Comparison of ENCODE assay signal across 20 cellular contexts in genomic region chr2:156565066-156565710, GRCh38.
DNase-seq lines count a peak whose midpoint lies in the region; ATAC-seq and TF ChIP-seq lines count a peak whose summit lies in the region.
"Had no signal": no experiment of that assay in that cellular context is flagged by ENCODE, and none has a peak within 500 bp of the region (broad histone marks: within the 10 kb centered on the region; RNA-seq: fewer than 3 reads in every experiment).

No MANE protein-coding gene starts in this region.

- no peaks in the 10 kb centered on the region for H3K36me3 ChIP-seq in SJCRH30
- H3K36me3 ChIP-seq: BE2C had no signal

- no peak overlapping the region for H3K4me3 ChIP-seq in SJCRH30
- H3K4me3 ChIP-seq in fibroblast of villous mesenchyme (ENCODE audit: low read depth, low read length): no peak overlapping the region
- H3K4me3 ChIP-seq: K562, transverse colon had no signal

- H3K27me3 ChIP-seq in SJCRH30: no peaks in the 10 kb centered on the region
- H3K27me3 ChIP-seq: BE2C, transverse colon had no signal

- no peak for TF ChIP-seq CTCF in fibroblast of villous mesenchyme (IDR thresholded peaks at IDR 0.05; ENCODE audit: insufficient read depth, low read depth, low read length)

- H3K9me3 Mint-ChIP-seq in stimulated activated naive CD8-positive, alpha-beta T cell treated with anti-CD3 and anti-CD28 coated beads, Interleukin-15, Interleukin-2, amounts not matched to agents 100 ng/mL and 50 ng/mL, for 24 hours: no peaks in the 10 kb centered on the region
- H3K9me3 Mint-ChIP-seq in activated T-helper 1 cell treated with anti-CD3 and anti-CD28 coated beads, Interleukin-12 subunit alpha, Interleukin-12 subunit beta, Interleukin-2, Interleukin-4 antibody, amounts not matched to agents 30 ng/mL and 10 ng/mL and 1 ng/mL, durations not matched to agents 14 hours and 24 hours and 36 hours: no peaks in the 10 kb centered on the region
- H3K9me3 Mint-ChIP-seq: activated naive CD4-positive, alpha-beta T cell treated with anti-CD3 and anti-CD28 coated beads, Interleukin-2, amount 10 ng/mL, durations not matched to agents 7 days and 5 days; dendritic cell treated with granulocyte-macrophage colony-stimulating factor and Interleukin-4, amounts not matched to agents 40 ng/mL and 50 ng/mL, for 4 days had no signal

- peaks cover 38% of the 10 kb centered on the region for H3K36me3 Mint-ChIP-seq in stimulated activated naive CD8-positive, alpha-beta T cell treated with anti-CD3 and anti-CD28 coated beads, Interleukin-15, Interleukin-2, amounts not matched to agents 100 ng/mL and 50 ng/mL, for 24 hours (ENCODE audit: low read depth)
- H3K36me3 Mint-ChIP-seq in activated T-helper 1 cell treated with anti-CD3 and anti-CD28 coated beads, Interleukin-12 subunit alpha, Interleukin-12 subunit beta, Interleukin-2, Interleukin-4 antibody, amounts not matched to agents 30 ng/mL and 10 ng/mL and 1 ng/mL, durations not matched to agents 14 hours and 24 hours and 36 hours (ENCODE audit: low read depth): peaks cover 12% of the 10 kb centered on the region
- H3K36me3 Mint-ChIP-seq: activated naive CD4-positive, alpha-beta T cell treated with anti-CD3 and anti-CD28 coated beads, Interleukin-2, amount 10 ng/mL, durations not matched to agents 7 days and 5 days had no signal

- H3K27me3 Mint-ChIP-seq in stimulated activated naive CD8-positive, alpha-beta T cell treated with anti-CD3 and anti-CD28 coated beads, Interleukin-15, Interleukin-2, amounts not matched to agents 100 ng/mL and 50 ng/mL, for 24 hours: no peaks in the 10 kb centered on the region
- H3K27me3 Mint-ChIP-seq in activated T-helper 1 cell treated with anti-CD3 and anti-CD28 coated beads, Interleukin-12 subunit alpha, Interleukin-12 subunit beta, Interleukin-2, Interleukin-4 antibody, amounts not matched to agents 30 ng/mL and 10 ng/mL and 1 ng/mL, durations not matched to agents 14 hours and 24 hours and 36 hours (ENCODE audit: insufficient read depth): no peaks in the 10 kb centered on the region
- H3K27me3 Mint-ChIP-seq: activated naive CD4-positive, alpha-beta T cell treated with anti-CD3 and anti-CD28 coated beads, Interleukin-2, amount 10 ng/mL, durations not matched to agents 7 days and 5 days; dendritic cell treated with granulocyte-macrophage colony-stimulating factor and Interleukin-4, amounts not matched to agents 40 ng/mL and 50 ng/mL, for 4 days had no signal

- no peaks in the 10 kb centered on the region for H3K9me3 ChIP-seq in SJCRH30 (replicated peaks)
- H3K9me3 ChIP-seq: BE2C, transverse colon had no signal

- intact Hi-C loops in activated T-helper 1 cell treated with anti-CD3 and anti-CD28 coated beads, Interleukin-12 subunit alpha, Interleukin-12 subunit beta, Interleukin-2, Interleukin-4 antibody, amounts not matched to agents 30 ng/mL and 10 ng/mL and 1 ng/mL, durations not matched to agents 14 hours and 24 hours and 36 hours (cut with micrococcal nuclease): no loop called here

- peaks cover 18% of the 10 kb centered on the region for H3K4me1 Mint-ChIP-seq in stimulated activated naive CD8-positive, alpha-beta T cell treated with anti-CD3 and anti-CD28 coated beads, Interleukin-15, Interleukin-2, amounts not matched to agents 100 ng/mL and 50 ng/mL, for 24 hours (ENCODE audit: low read depth)
- H3K4me1 Mint-ChIP-seq in activated T-helper 1 cell treated with anti-CD3 and anti-CD28 coated beads, Interleukin-12 subunit alpha, Interleukin-12 subunit beta, Interleukin-2, Interleukin-4 antibody, amounts not matched to agents 30 ng/mL and 10 ng/mL and 1 ng/mL, durations not matched to agents 14 hours and 24 hours and 36 hours (ENCODE audit: low read depth): peaks cover 5% of the 10 kb centered on the region
- H3K4me1 Mint-ChIP-seq: activated naive CD4-positive, alpha-beta T cell treated with anti-CD3 and anti-CD28 coated beads, Interleukin-2, amount 10 ng/mL, durations not matched to agents 7 days and 5 days had no signal

- DNase-seq in stimulated activated naive CD8-positive, alpha-beta T cell treated with anti-CD3 and anti-CD28 coated beads, Interleukin-15, Interleukin-2, amounts not matched to agents 100 U/mL and 50 U/mL, for 24 hours: no peak
- DNase-seq in SJCRH30: peak; percentile 30 to 50
- peak; percentile 82 for DNase-seq in fibroblast of villous mesenchyme (ENCODE audit: low read depth)
- DNase-seq in effector CD8-positive, alpha-beta T cell (lab: John Stamatoyannopoulos, UW): no peak
- DNase-seq in activated T-helper 1 cell treated with anti-CD3 and anti-CD28 coated beads, Interleukin-12 subunit alpha, Interleukin-12 subunit beta, Interleukin-2, Interleukin-4 antibody, amounts not matched to agents 30 ng/mL and 10 ng/mL and 1 ng/mL, durations not matched to agents 14 hours and 24 hours and 36 hours (ENCODE audit: low spot score): no peak
- no peak for DNase-seq in NOMO-1 (lab: John Stamatoyannopoulos, UW; ENCODE audit: unreplicated experiment in 2 of 2)
- DNase-seq: activated CD4-positive, alpha-beta T cell treated with anti-CD3 and anti-CD28 coated beads, Interleukin-2, amount 50 U/mL, for 48 hours; activated naive CD4-positive, alpha-beta T cell treated with anti-CD3 and anti-CD28 coated beads, Interleukin-2, amount 10 ng/mL, durations not matched to agents 7 days and 5 days; BE2C; GOT3; hypothalamus; mammary epithelial cell; NCI-H1930; retina; T-helper 2 cell; transverse colon had no signal

- H3K4me1 ChIP-seq in SJCRH30: peaks cover 26% of the 10 kb centered on the region
- H3K4me1 ChIP-seq: BE2C, transverse colon had no signal

- H3K27ac Mint-ChIP-seq in stimulated activated naive CD8-positive, alpha-beta T cell treated with anti-CD3 and anti-CD28 coated beads, Interleukin-15, Interleukin-2, amounts not matched to agents 100 ng/mL and 50 ng/mL, for 24 hours: peak overlapping the region; percentile 63
- no peak overlapping the region for H3K27ac Mint-ChIP-seq in activated T-helper 1 cell treated with anti-CD3 and anti-CD28 coated beads, Interleukin-12 subunit alpha, Interleukin-12 subunit beta, Interleukin-2, Interleukin-4 antibody, amounts not matched to agents 30 ng/mL and 10 ng/mL and 1 ng/mL, durations not matched to agents 14 hours and 24 hours and 36 hours
- H3K27ac Mint-ChIP-seq: activated naive CD4-positive, alpha-beta T cell treated with anti-CD3 and anti-CD28 coated beads, Interleukin-2, amount 10 ng/mL, durations not matched to agents 7 days and 5 days; dendritic cell treated with granulocyte-macrophage colony-stimulating factor and Interleukin-4, amounts not matched to agents 40 ng/mL and 50 ng/mL, for 4 days had no signal

- H3K27ac ChIP-seq in SJCRH30: peak overlapping the region; percentile 53
- H3K27ac ChIP-seq: transverse colon had no signal

- no peak overlapping the region for H3K4me3 Mint-ChIP-seq in stimulated activated naive CD8-positive, alpha-beta T cell treated with anti-CD3 and anti-CD28 coated beads, Interleukin-15, Interleukin-2, amounts not matched to agents 100 ng/mL and 50 ng/mL, for 24 hours
- no peak overlapping the region for H3K4me3 Mint-ChIP-seq in activated T-helper 1 cell treated with anti-CD3 and anti-CD28 coated beads, Interleukin-12 subunit alpha, Interleukin-12 subunit beta, Interleukin-2, Interleukin-4 antibody, amounts not matched to agents 30 ng/mL and 10 ng/mL and 1 ng/mL, durations not matched to agents 14 hours and 24 hours and 36 hours
- H3K4me3 Mint-ChIP-seq: activated naive CD4-positive, alpha-beta T cell treated with anti-CD3 and anti-CD28 coated beads, Interleukin-2, amount 10 ng/mL, durations not matched to agents 7 days and 5 days; dendritic cell treated with granulocyte-macrophage colony-stimulating factor and Interleukin-4, amounts not matched to agents 40 ng/mL and 50 ng/mL, for 4 days had no signal

- no peak for ATAC-seq in stimulated activated naive CD8-positive, alpha-beta T cell treated with anti-CD3 and anti-CD28 coated beads, Interleukin-15, Interleukin-2, amounts not matched to agents 100 U/mL and 50 U/mL, for 24 hours
- no peak for ATAC-seq in GM18868 (IDR thresholded peaks at IDR 0.05; ENCODE audit: unreplicated experiment)
- ATAC-seq: K562 had no signal

Comparison
In these comparisons a context has a peak if more than half of its experiments do, and no peak if none do; other contexts are left out.
1. DNase-seq: peak in SJCRH30 (2 of 2) and fibroblast of villous mesenchyme (single experiment); none in stimulated activated naive CD8-positive, alpha-beta T cell treated with anti-CD3 and anti-CD28 coated beads, Interleukin-15, Interleukin-2, amounts not matched to agents 100 U/mL and 50 U/mL, for 24 hours (single experiment), effector CD8-positive, alpha-beta T cell (single experiment), activated T-helper 1 cell treated with anti-CD3 and anti-CD28 coated beads, Interleukin-12 subunit alpha, Interleukin-12 subunit beta, Interleukin-2, Interleukin-4 antibody, amounts not matched to agents 30 ng/mL and 10 ng/mL and 1 ng/mL, durations not matched to agents 14 hours and 24 hours and 36 hours (single experiment) and NOMO-1 (0 of 2).